ENCODE assay signal across 16 cellular contexts in genomic region chr19:34454685-34455084, GRCh38. TPM values are rescaled to one million over a fixed set of nuclear protein-coding genes. Genes with fewer than 3 reads are reported as not detected.
DNase-seq lines count a peak whose midpoint lies in the region; ATAC-seq and TF ChIP-seq lines count a peak whose summit lies in the region.
"Had no signal": no experiment of that assay in that cellular context is flagged by ENCODE, and none has a peak within 500 bp of the region (broad histone marks: within the 10 kb centered on the region; RNA-seq: fewer than 3 reads in every experiment).

No MANE protein-coding gene starts in this region.

- H3K9me2 ChIP-seq in OCI-LY7 (ENCODE audit: insufficient read depth, low read length) (no peaks in the 10 kb centered on the region), hepatocyte (replicated peaks; ENCODE audit: insufficient read depth) (no peaks in the 10 kb centered on the region)

- WGBS in hepatocyte (ENCODE audit: low lambda C conversion rate, missing lambda C conversion rate), result 99% methylated on average over 3 of the region's 3 CpGs

- BruUV-seq in OCI-LY7 (replicated peaks; lab: Mats Ljungman, UMichigan), result TSS peak; percentile 15

- H3K27me3 Mint-ChIP-seq in activated T-cell treated with anti-CD3 and anti-CD28 coated beads, Interleukin-2, amount 50 U/mL, for 72 hours (ENCODE audit: low read depth), result no peaks in the 10 kb centered on the region
- H3K27me3 Mint-ChIP-seq in natural killer cell (ENCODE audit: low read depth in 2 of 2), result no peaks in the 10 kb centered on the region

- CTCF ChIA-PET in OCI-LY7 (lab: Charles Lee; ENCODE audit: unreplicated experiment), result no interaction called here

- H3K9me3 Mint-ChIP-seq in activated T-cell treated with anti-CD3 and anti-CD28 coated beads, Interleukin-2, amount 50 U/mL, for 72 hours, result no peaks in the 10 kb centered on the region
- H3K9me3 Mint-ChIP-seq in natural killer cell, result no peaks in the 10 kb centered on the region
- H3K9me3 Mint-ChIP-seq: CD14-positive monocyte; CD8-positive, alpha-beta T cell had no signal

- TF ChIP-seq CTCF in OCI-LY7 (conservative IDR thresholded peaks at IDR 0.05; ENCODE audit: low read length) (no peak), natural killer cell (IDR thresholded peaks at IDR 0.05) (no peak), tibial artery (IDR thresholded peaks at IDR 0.05) (no peak), hepatocyte (IDR thresholded peaks at IDR 0.05; ENCODE audit: poor library complexity) (no peak)

- H3K36me3 Mint-ChIP-seq in activated T-cell treated with anti-CD3 and anti-CD28 coated beads, Interleukin-2, amount 50 U/mL, for 72 hours (ENCODE audit: insufficient read depth in 2 of 2), result peaks cover 14 to 49% of the 10 kb centered on the region in 2 donors
- H3K36me3 Mint-ChIP-seq in natural killer cell, result peaks cover 22% of the 10 kb centered on the region

- no peaks in the 10 kb centered on the region for H3K27me3 ChIP-seq in tibial artery
- no peaks in the 10 kb centered on the region for H3K27me3 ChIP-seq in hepatocyte

- intact Hi-C loops in OCI-LY7 (cut with micrococcal nuclease; ENCODE audit: unreplicated experiment) (no loop called here), natural killer cell (cut with micrococcal nuclease) (no loop called here), tibial artery (cut with DNase I; ENCODE audit: low total_unique reads) (no loop called here)

- H3K36me3 ChIP-seq in OCI-LY7 (ENCODE audit: insufficient read depth, low read length) (peaks cover 96% of the 10 kb centered on the region), tibial artery (peaks cover 57 to 73% (median 70%) of the 10 kb centered on the region in 3 donors), hepatocyte (replicated peaks; ENCODE audit: insufficient read depth, low read depth) (no peaks in the 10 kb centered on the region)

- H3K9me3 ChIP-seq in OCI-LY7 (ENCODE audit: low read length) (no peaks in the 10 kb centered on the region), tibial artery (no peaks in the 10 kb centered on the region), hepatocyte (ENCODE audit: low read depth) (no peaks in the 10 kb centered on the region)
- H3K9me3 ChIP-seq: A549, Caco-2 had no signal

- H2AFZ ChIP-seq in OCI-LY7 (ENCODE audit: low read length) (no peak overlapping the region), hepatocyte (no peak overlapping the region)

- ATAC-seq in activated T-cell treated with anti-CD3 and anti-CD28 coated beads, Interleukin-2, amount 50 U/mL, for 72 hours (replicated peaks in 1 of 2), result peak in 1 of 2 donors; percentile 25
- ATAC-seq in natural killer cell (no peak), left lobe of liver (no peak), GM21825 (IDR thresholded peaks at IDR 0.05; ENCODE audit: unreplicated experiment) (no peak)
- ATAC-seq: A549; CD8-positive, alpha-beta T cell had no signal

- H3K27ac ChIP-seq in OCI-LY7 (ENCODE audit: low read depth, low read length, poor library complexity, severe bottlenecking) (no peak overlapping the region), tibial artery (peak overlapping the region; percentile 58 to 85), hepatocyte (no peak overlapping the region)
- H3K27ac ChIP-seq: A549 had no signal

- H3K4me1 ChIP-seq in OCI-LY7 (ENCODE audit: insufficient read depth, low read length, poor library complexity, severe bottlenecking), result no peaks in the 10 kb centered on the region
- peaks cover 0 to 92% (median 34%) of the 10 kb centered on the region in 4 donors for H3K4me1 ChIP-seq in tibial artery
- H3K4me1 ChIP-seq in hepatocyte (ENCODE audit: insufficient read depth), result no peaks in the 10 kb centered on the region
- H3K4me1 ChIP-seq: A549 had no signal

- no peak for DNase-seq in activated T-cell treated with anti-CD3 and anti-CD28 coated beads, Interleukin-2, amount 50 U/mL, for 72 hours
- no peak for DNase-seq in activated T-cell treated with anti-CD3 and anti-CD28 coated beads, Interleukin-2, amount 50 U/mL, for 48 hours
- no peak for DNase-seq in OCI-LY7 (ENCODE audit: low spot score)
- DNase-seq in natural killer cell, result no peak
- no peak for DNase-seq in tibial artery
- no peak for DNase-seq in left lobe of liver (ENCODE audit: low spot score)
- no peak for DNase-seq in hepatocyte (ENCODE audit: low spot score)
- DNase-seq: Caco-2; CD8-positive, alpha-beta T cell; DND-41; GDM1; HCEC 1CT; IMR-90 had no signal

- H3K4me1 Mint-ChIP-seq in activated T-cell treated with anti-CD3 and anti-CD28 coated beads, Interleukin-2, amount 50 U/mL, for 72 hours (ENCODE audit: low read depth), result no peaks in the 10 kb centered on the region
- H3K4me1 Mint-ChIP-seq in natural killer cell, result peaks cover 0 to 13% of the 10 kb centered on the region in 2 donors
- H3K4me1 Mint-ChIP-seq: CD14-positive monocyte had no signal

- POLR2A ChIA-PET in OCI-LY7 (lab: Charles Lee), result interaction anchor here (1.2 kb wide), 1 partner anchor 22 kb away, joined by 3 read pairs; no protein-coding TSS in a partner anchor

- H4K20me1 ChIP-seq in OCI-LY7 (ENCODE audit: insufficient read depth, low read length) (no peaks in the 10 kb centered on the region; the same call in 1 of the 2 replicates), hepatocyte (ENCODE audit: insufficient read depth, poor library complexity, severe bottlenecking) (peaks cover 3% of the 10 kb centered on the region)

- peaks cover 19% of the 10 kb centered on the region; the same call in 1 of the 2 replicates for H3K79me2 ChIP-seq in OCI-LY7 (ENCODE audit: insufficient read depth, low read depth, low read length)
- H3K79me2 ChIP-seq in hepatocyte, result peaks cover 35% of the 10 kb centered on the region

- peak overlapping the region; percentile 90 for H3K27ac Mint-ChIP-seq in activated T-cell treated with anti-CD3 and anti-CD28 coated beads, Interleukin-2, amount 50 U/mL, for 72 hours
- peak overlapping the region; percentile 3 to 27 for H3K27ac Mint-ChIP-seq in natural killer cell
- H3K27ac Mint-ChIP-seq: CD14-positive monocyte; CD8-positive, alpha-beta T cell had no signal

- H3K4me3 ChIP-seq in OCI-LY7 (ENCODE audit: low read depth, low read length, poor library complexity, severe bottlenecking), result no peak overlapping the region
- no peak overlapping the region for H3K4me3 ChIP-seq in tibial artery
- H3K4me3 ChIP-seq in hepatocyte, result no peak overlapping the region
- H3K4me3 ChIP-seq: A549 had no signal

- H3K4me2 ChIP-seq in OCI-LY7 (ENCODE audit: low read length), result no peak overlapping the region
- no peak overlapping the region for H3K4me2 ChIP-seq in hepatocyte
- H3K4me2 ChIP-seq: A549 had no signal

- H3K4me3 Mint-ChIP-seq in activated T-cell treated with anti-CD3 and anti-CD28 coated beads, Interleukin-2, amount 50 U/mL, for 72 hours, result peak overlapping the region in 1 of 2 donors; percentile 9
- no peak overlapping the region for H3K4me3 Mint-ChIP-seq in natural killer cell
- H3K4me3 Mint-ChIP-seq: CD14-positive monocyte; CD8-positive, alpha-beta T cell had no signal

RNA-seq across cellular contexts. Expression of gene UBA2, which starts 26.5 kb away (rescaled TPM):
- total RNA-seq in activated T-cell treated with anti-CD3 and anti-CD28 coated beads, Interleukin-2, amount 50 U/mL, for 72 hours, result 100 to 1,000 TPM; 153 to 183 TPM
- 308 and 460 TPM in 2 replicates for total RNA-seq in OCI-LY7 (2014; rRNA removed; shearing (Covaris generic))
- total RNA-seq in OCI-LY7 (2022), result 209 and 233 TPM in 2 replicates
- 10 to 100 TPM; 60.5 to 74.1 (median 68.7) TPM for total RNA-seq in natural killer cell
- total RNA-seq in left lobe of liver, result 18.1 TPM
- 112 and 125 TPM in 2 replicates for total RNA-seq in hepatocyte
- polyA plus RNA-seq in hepatocyte, result 61.4 and 65.0 TPM in 2 replicates

RNA-seq across cellular contexts. Expression of gene WTIP, which starts 26.9 kb away (rescaled TPM):
- total RNA-seq in activated T-cell treated with anti-CD3 and anti-CD28 coated beads, Interleukin-2, amount 50 U/mL, for 72 hours, result under 1 TPM; 0.30 to 0.70 TPM
- 0.67 and 1.4 TPM in 2 replicates for total RNA-seq in OCI-LY7 (2014; rRNA removed; shearing (Covaris generic))
- total RNA-seq in OCI-LY7 (2022) (1.5 TPM in 2 replicates), natural killer cell (under 1 TPM; 0.12 to 0.83 (median 0.45) TPM), left lobe of liver (1.4 TPM), hepatocyte (21.5 and 29.3 TPM in 2 replicates)
- 17.1 and 18.1 TPM in 2 replicates for polyA plus RNA-seq in hepatocyte
- polyA plus RNA-seq: CD14-positive monocyte had no signal

RNA-seq across cellular contexts. Expression of gene PDCD2L, which starts 50.5 kb away (rescaled TPM):
- total RNA-seq in activated T-cell treated with anti-CD3 and anti-CD28 coated beads, Interleukin-2, amount 50 U/mL, for 72 hours, result 10 to 100 TPM; 23.2 to 34.4 TPM
- total RNA-seq in OCI-LY7 (2014; rRNA removed; shearing (Covaris generic)), result 22.4 and 30.0 TPM in 2 replicates
- total RNA-seq in OCI-LY7 (2022) (22.6 and 27.5 TPM in 2 replicates), natural killer cell (1 to 10 TPM; 4.7 to 8.6 (median 5.6) TPM), left lobe of liver (3.3 TPM), hepatocyte (9.8 and 12.4 TPM in 2 replicates)
- 6.3 and 7.3 TPM in 2 replicates for polyA plus RNA-seq in hepatocyte

Comparison
In these comparisons a context has a peak if more than half of its experiments do, and no peak if none do; other contexts are left out.
1. H3K27ac ChIP-seq: peak in tibial artery (2 of 2); none in OCI-LY7 (single experiment) and hepatocyte (single experiment).